Comparison of ENCODE assay signal across 9 cellular contexts in the genomic region with DNA sequence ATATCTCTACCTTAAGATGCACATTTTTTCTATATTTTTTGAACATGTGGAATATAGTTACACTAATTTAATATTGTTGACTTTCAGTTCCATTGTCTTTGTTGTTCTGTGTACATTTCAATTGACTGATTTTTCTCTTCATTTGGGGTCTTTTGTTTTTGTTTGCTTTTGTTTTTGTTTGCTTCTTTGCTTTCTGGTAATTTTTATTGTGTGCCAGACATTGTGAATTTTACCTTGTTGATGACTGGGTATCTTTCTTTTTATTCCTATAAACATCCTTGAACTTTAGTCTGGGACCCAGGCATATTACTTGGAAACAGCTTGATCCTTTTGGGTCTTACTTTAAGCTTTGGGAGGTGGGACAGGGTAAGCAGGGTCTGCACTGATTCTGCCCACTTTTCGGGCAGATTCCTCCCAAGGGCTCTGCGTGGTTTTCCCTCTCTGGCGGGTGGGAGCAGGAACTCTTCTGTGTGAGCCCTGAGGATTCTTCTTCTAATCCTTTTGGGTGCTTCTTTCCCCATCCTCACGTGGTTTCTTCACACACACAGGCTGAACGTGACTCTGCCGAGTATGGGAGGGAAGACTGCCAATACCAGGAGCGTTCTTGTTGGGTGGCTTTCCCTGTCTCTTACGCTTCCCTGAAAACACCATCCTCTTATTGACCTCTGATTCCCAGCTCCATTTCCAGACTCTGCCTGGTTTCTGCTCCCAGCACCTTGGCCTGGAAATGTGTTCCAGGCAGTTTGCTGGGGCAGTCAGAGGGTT.
DNase-seq lines count a peak whose midpoint lies in the region; ATAC-seq and TF ChIP-seq lines count a peak whose summit lies in the region.
"Had no signal": no experiment of that assay in that cellular context is flagged by ENCODE, and none has a peak within 500 bp of the region (broad histone marks: within the 10 kb centered on the region; RNA-seq: fewer than 3 reads in every experiment).

No MANE protein-coding gene starts in this region.

- no peak overlapping the region for H2AFZ ChIP-seq in H9 (ENCODE audit: low read length)

- no peak overlapping the region for H3K9ac ChIP-seq in H9 (ENCODE audit: extremely low read depth, insufficient read length, low read length)

- peaks cover 59 to 68% of the 10 kb centered on the region in 2 experiments for H3K4me1 Mint-ChIP-seq in H9
- H3K4me1 Mint-ChIP-seq in activated T-helper 1 cell treated with anti-CD3 and anti-CD28 coated beads, Interleukin-12 subunit alpha, Interleukin-12 subunit beta, Interleukin-2, Interleukin-4 antibody, amounts not matched to agents 30 ng/mL and 10 ng/mL and 1 ng/mL, durations not matched to agents 14 hours and 24 hours and 36 hours (ENCODE audit: low read depth): peaks cover 63% of the 10 kb centered on the region

- H3K27me3 ChIP-seq in H9 (ENCODE audit: insufficient read depth, low read length): no peaks in the 10 kb centered on the region

- no peak for ATAC-seq in HG03095 (IDR thresholded peaks at IDR 0.05; ENCODE audit: unreplicated experiment)
- no peak for ATAC-seq in omental fat pad (ENCODE audit: low FRiP score)

- H3K27ac ChIP-seq in H9 (ENCODE audit: insufficient read length, low read depth, low read length): no peak overlapping the region

- no peak for TF ChIP-seq CTCF in H9 (conservative IDR thresholded peaks at IDR 0.05)
- TF ChIP-seq CTCF in omental fat pad (IDR thresholded peaks at IDR 0.05): no peak

- H3K23me2 ChIP-seq in H9 (ENCODE audit: insufficient read length, low read depth, low read length, poor library complexity, severe bottlenecking): no peaks in the 10 kb centered on the region

- H3K9me3 ChIP-seq in H9 (ENCODE audit: control insufficient read depth, low read depth, low read length): no peaks in the 10 kb centered on the region

- intact Hi-C loops in activated T-helper 1 cell treated with anti-CD3 and anti-CD28 coated beads, Interleukin-12 subunit alpha, Interleukin-12 subunit beta, Interleukin-2, Interleukin-4 antibody, amounts not matched to agents 30 ng/mL and 10 ng/mL and 1 ng/mL, durations not matched to agents 14 hours and 24 hours and 36 hours (cut with micrococcal nuclease): loop anchor here (2.0 to 5.0 kb wide), 5 partner anchors 45 to 290 kb away; no protein-coding TSS in a partner anchor

- H3K18ac ChIP-seq in H9 (ENCODE audit: insufficient read length, low read depth, low read length): peak overlapping the region; percentile 46

- no peak overlapping the region for H3K23ac ChIP-seq in H9 (ENCODE audit: insufficient read length, low read depth, low read length)

- WGBS in H9 (ENCODE audit: extremely low coverage, insufficient read length, low lambda C conversion rate): no CpG with 5 or more reads among the region's 8 CpGs

- H3K9me3 Mint-ChIP-seq in H9: no peaks in the 10 kb centered on the region
- no peaks in the 10 kb centered on the region for H3K9me3 Mint-ChIP-seq in activated T-helper 1 cell treated with anti-CD3 and anti-CD28 coated beads, Interleukin-12 subunit alpha, Interleukin-12 subunit beta, Interleukin-2, Interleukin-4 antibody, amounts not matched to agents 30 ng/mL and 10 ng/mL and 1 ng/mL, durations not matched to agents 14 hours and 24 hours and 36 hours

- H2BK5ac ChIP-seq in H9 (ENCODE audit: insufficient read length, low read length): no peak overlapping the region

- no peak overlapping the region for H4K5ac ChIP-seq in H9 (ENCODE audit: insufficient read length, low read depth, low read length)

- H4K91ac ChIP-seq in H9 (ENCODE audit: insufficient read length, low read depth, low read length): no peak overlapping the region

- DNase-seq in A172 (ENCODE audit: low spot score): peak; percentile 25
- DNase-seq in H9: no peak
- no peak for DNase-seq in activated T-helper 1 cell treated with anti-CD3 and anti-CD28 coated beads, Interleukin-12 subunit alpha, Interleukin-12 subunit beta, Interleukin-2, Interleukin-4 antibody, amounts not matched to agents 30 ng/mL and 10 ng/mL and 1 ng/mL, durations not matched to agents 14 hours and 24 hours and 36 hours (ENCODE audit: low spot score)
- DNase-seq in iris pigment epithelial cell (ENCODE audit: low read depth): peak; percentile 49
- DNase-seq in omental fat pad (ENCODE audit: low spot score): no peak
- no peak for DNase-seq in KBM-7
- no peak for DNase-seq in activated CD8-positive, alpha-beta memory T cell treated with anti-CD3 and anti-CD28 coated beads for 24 hours
- DNase-seq: NCI-H1930 had no signal

- H3K79me2 ChIP-seq in H9 (ENCODE audit: insufficient read depth, low read length): peaks cover 14% of the 10 kb centered on the region; the same call in 1 of the 2 replicates

- H2BK120ac ChIP-seq in H9 (ENCODE audit: low read depth, low read length, poor library complexity, severe bottlenecking): no peak overlapping the region

- H2BK15ac ChIP-seq in H9 (ENCODE audit: low read depth, low read length): no peak overlapping the region

- no peak overlapping the region for H3K4ac ChIP-seq in H9 (ENCODE audit: low read depth, low read length)

- H3K14ac ChIP-seq in H9 (ENCODE audit: insufficient read depth, low read length): no peak overlapping the region

- no peaks in the 10 kb centered on the region for H3K27me3 Mint-ChIP-seq in H9 (ENCODE audit: low read depth)
- H3K27me3 Mint-ChIP-seq in activated T-helper 1 cell treated with anti-CD3 and anti-CD28 coated beads, Interleukin-12 subunit alpha, Interleukin-12 subunit beta, Interleukin-2, Interleukin-4 antibody, amounts not matched to agents 30 ng/mL and 10 ng/mL and 1 ng/mL, durations not matched to agents 14 hours and 24 hours and 36 hours (ENCODE audit: insufficient read depth): peaks cover 2% of the 10 kb centered on the region

- no peaks in the 10 kb centered on the region for H3K36me3 Mint-ChIP-seq in H9 (ENCODE audit: insufficient read depth in 1 of 3, low read depth in 3 of 3)
- no peaks in the 10 kb centered on the region for H3K36me3 Mint-ChIP-seq in activated T-helper 1 cell treated with anti-CD3 and anti-CD28 coated beads, Interleukin-12 subunit alpha, Interleukin-12 subunit beta, Interleukin-2, Interleukin-4 antibody, amounts not matched to agents 30 ng/mL and 10 ng/mL and 1 ng/mL, durations not matched to agents 14 hours and 24 hours and 36 hours (ENCODE audit: low read depth)

- H4K8ac ChIP-seq in H9 (replicated peaks; ENCODE audit: insufficient read length, low read depth, low read length): no peak overlapping the region

- H2BK20ac ChIP-seq in H9 (ENCODE audit: low read depth, low read length, poor library complexity, severe bottlenecking): no peak overlapping the region

- in situ Hi-C loops in KBM-7 (cut with MboI; ENCODE audit: low pct_unique_long_range_greater_than_20kb, low sequenced_read_pairs): no loop called here

- no peak overlapping the region for H2AK5ac ChIP-seq in H9 (ENCODE audit: insufficient read length, low read length)

- H3K79me1 ChIP-seq in H9 (ENCODE audit: insufficient read depth, low read depth, low read length, poor library complexity, severe bottlenecking): no peaks in the 10 kb centered on the region

- H4K20me1 ChIP-seq in H9 (ENCODE audit: control insufficient read depth, insufficient read depth, insufficient read length): no peaks in the 10 kb centered on the region

- peak overlapping the region; percentile 84 to 88 (median 84); a peak in 6 of 7 replicates for H3K27ac Mint-ChIP-seq in H9
- H3K27ac Mint-ChIP-seq in activated T-helper 1 cell treated with anti-CD3 and anti-CD28 coated beads, Interleukin-12 subunit alpha, Interleukin-12 subunit beta, Interleukin-2, Interleukin-4 antibody, amounts not matched to agents 30 ng/mL and 10 ng/mL and 1 ng/mL, durations not matched to agents 14 hours and 24 hours and 36 hours: no peak overlapping the region

- no peak overlapping the region for H3K56ac ChIP-seq in H9 (ENCODE audit: insufficient read length, low read depth, low read length)

- no peak overlapping the region for H3K4me2 ChIP-seq in H9 (ENCODE audit: insufficient read depth, insufficient read length, low read length)

- no peak overlapping the region; a peak in 1 of 5 replicates for H3K4me3 Mint-ChIP-seq in H9
- H3K4me3 Mint-ChIP-seq in activated T-helper 1 cell treated with anti-CD3 and anti-CD28 coated beads, Interleukin-12 subunit alpha, Interleukin-12 subunit beta, Interleukin-2, Interleukin-4 antibody, amounts not matched to agents 30 ng/mL and 10 ng/mL and 1 ng/mL, durations not matched to agents 14 hours and 24 hours and 36 hours: peak overlapping the region; percentile 24

- H3K4me1 ChIP-seq in H9 (ENCODE audit: insufficient read depth, low read length): peaks cover 7% of the 10 kb centered on the region

- H2BK12ac ChIP-seq in H9 (ENCODE audit: insufficient read length, low read depth, low read length): no peak overlapping the region

- H3T11ph ChIP-seq in H9 (ENCODE audit: low read length): no peak overlapping the region

Comparison
In these comparisons a context has a peak if more than half of its experiments do, and no peak if none do; other contexts are left out.
1. DNase-seq: peak in A172 (single experiment) and iris pigment epithelial cell (single experiment); none in H9 (single experiment), activated T-helper 1 cell treated with anti-CD3 and anti-CD28 coated beads, Interleukin-12 subunit alpha, Interleukin-12 subunit beta, Interleukin-2, Interleukin-4 antibody, amounts not matched to agents 30 ng/mL and 10 ng/mL and 1 ng/mL, durations not matched to agents 14 hours and 24 hours and 36 hours (single experiment), omental fat pad (single experiment), KBM-7 (single experiment) and activated CD8-positive, alpha-beta memory T cell treated with anti-CD3 and anti-CD28 coated beads for 24 hours (single experiment).